Comparison of ENCODE assay signal across 8 cellular contexts in the genomic region with DNA sequence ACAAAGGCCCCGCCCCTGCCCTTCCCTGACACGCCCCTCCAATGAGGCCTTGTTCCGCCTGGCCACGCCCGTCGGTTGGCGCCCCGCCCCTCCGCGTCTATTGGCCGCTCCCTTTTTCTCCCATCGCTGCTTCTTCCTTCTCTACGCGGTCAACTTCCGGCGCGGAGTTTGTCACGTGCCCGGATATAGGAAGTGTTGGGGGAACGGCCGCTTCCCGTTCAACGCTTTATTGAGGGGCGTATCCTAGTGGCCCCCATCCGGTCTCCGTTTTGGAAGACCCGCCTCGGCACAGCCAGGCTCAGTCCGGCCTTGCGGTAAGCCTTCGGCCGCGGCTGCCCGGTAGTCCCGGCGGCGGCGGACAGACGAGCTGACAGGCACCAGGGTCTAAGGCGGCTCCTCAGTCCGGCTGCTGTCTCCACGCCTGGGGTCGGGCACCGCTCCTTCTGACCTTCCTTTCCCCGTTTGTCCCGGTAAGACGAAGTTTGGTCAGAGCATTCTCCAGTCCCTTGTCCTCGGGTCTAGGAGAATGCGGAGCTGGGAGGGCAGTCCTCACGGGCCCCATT. TPM values are rescaled to one million over a fixed set of nuclear protein-coding genes. Genes with fewer than 3 reads are reported as not detected.
DNase-seq lines count a peak whose midpoint lies in the region; ATAC-seq and TF ChIP-seq lines count a peak whose summit lies in the region.

TSS of gene EXOC1 (plus strand) at position 165 of the 563 bp plus-strand sequence. CDS start 4,676 bp downstream, outside the sequence.

- peaks cover 45% of the 10 kb centered on the region for H3K79me2 ChIP-seq in mammary epithelial cell (ENCODE audit: insufficient read depth, low read length)

- peak within 1 kb of the TSS; percentile 100 for H3K4me3 ChIP-seq in WERI-Rb-1 (ENCODE audit: low read depth, low read length)
- peak within 1 kb of the TSS; percentile 72 to 95 (median 83) for H3K4me3 ChIP-seq in mammary epithelial cell (replicated peaks in 1 of 3; ENCODE audit: insufficient read depth in 1 of 3, low read depth in 2 of 3, low read length in 3 of 3)
- peak within 1 kb of the TSS; percentile 96 for H3K4me3 ChIP-seq in iPS-20b (ENCODE audit: low read length)
- peak within 1 kb of the TSS; percentile 74 to 96 (median 88) for H3K4me3 ChIP-seq in skin epidermis

- BruUV-seq in mammary epithelial cell (replicated peaks; lab: Mats Ljungman, UMichigan), result no TSS peak

- CTCF ChIA-PET in mammary epithelial cell (lab: Charles Lee; ENCODE audit: low non-redundant PET), result no interaction called here

- dilution Hi-C loops in mammary epithelial cell (cut with HindIII; ENCODE audit: low sequenced_read_pairs), result no loop called here

- DNase-seq in ACHN (peak; percentile 95), NCI-H2227 (lab: John Stamatoyannopoulos, UW; ENCODE audit: unreplicated experiment) (peak; percentile 95), WERI-Rb-1 (peak; percentile 97), mammary epithelial cell (peak; percentile 93)

- H3K27me3 ChIP-seq in WERI-Rb-1 (ENCODE audit: insufficient read depth, low read depth, severe bottlenecking) (no peaks in the 10 kb centered on the region), mammary epithelial cell (ENCODE audit: insufficient read depth, low read length) (no peaks in the 10 kb centered on the region), iPS-20b (ENCODE audit: insufficient read depth, low read length) (peaks cover 8% of the 10 kb centered on the region; the same call in 1 of the 2 replicates)

- no peak for TF ChIP-seq CTCF in WERI-Rb-1 (IDR thresholded peaks at IDR 0.05; ENCODE audit: low read depth, low read length)
- TF ChIP-seq CTCF in mammary epithelial cell (conservative IDR thresholded peaks at IDR 0.05 in 1 of 2, IDR thresholded peaks at IDR 0.05 in 1 of 2; ENCODE audit: extremely low read depth in 1 of 2, insufficient read depth in 1 of 2, low read depth in 1 of 2, low read length in 2 of 2), result no peak

- H3K36me3 ChIP-seq in WERI-Rb-1 (0 out of 2 replicates have a peak, but pooled peaks cover 2% of the 10 kb centered on the region), mammary epithelial cell (ENCODE audit: insufficient read depth, low read length) (peaks cover 2% of the 10 kb centered on the region), iPS-20b (ENCODE audit: insufficient read depth, low read depth, low read length) (no peaks in the 10 kb centered on the region)

- peak within 1 kb of the TSS; percentile 93 for H3K4me2 ChIP-seq in mammary epithelial cell (ENCODE audit: insufficient read depth, low read depth, low read length)

- H3K27ac ChIP-seq in WERI-Rb-1 (peak within 1 kb of the TSS; percentile 40; the same call in 1 of the 2 replicates), mammary epithelial cell (ENCODE audit: insufficient read depth, low read depth, low read length) (peak within 1 kb of the TSS; percentile 60), iPS-20b (ENCODE audit: low read length) (no peak within 1 kb of the TSS), skin epidermis (peak within 1 kb of the TSS; percentile 54 to 95 (median 91))

- H3K9ac ChIP-seq in mammary epithelial cell (ENCODE audit: insufficient read depth, low read length) (peak within 1 kb of the TSS; percentile 88), iPS-20b (ENCODE audit: low read depth, low read length) (peak within 1 kb of the TSS; percentile 86; the same call in 1 of the 2 replicates)

- peak within 1 kb of the TSS; percentile 93 for H2AFZ ChIP-seq in mammary epithelial cell (ENCODE audit: low read depth, low read length)

- WGBS in mammary epithelial cell (ENCODE audit: low coverage, missing lambda C conversion rate), result 2% methylated on average over 39 of the region's 50 CpGs

- H3K4me1 ChIP-seq in mammary epithelial cell (ENCODE audit: insufficient read depth, low read length) (peaks cover 22% of the 10 kb centered on the region), iPS-20b (ENCODE audit: insufficient read depth, low read length) (peaks cover 16% of the 10 kb centered on the region; the same call in 1 of the 2 replicates)

- no peaks in the 10 kb centered on the region for H4K20me1 ChIP-seq in mammary epithelial cell (ENCODE audit: insufficient read depth, low read length)

- no peaks in the 10 kb centered on the region for H3K9me3 ChIP-seq in WERI-Rb-1 (ENCODE audit: severe bottlenecking)
- no peaks in the 10 kb centered on the region for H3K9me3 ChIP-seq in mammary epithelial cell (replicated peaks; ENCODE audit: insufficient read depth, low read length)
- peaks cover 3% of the 10 kb centered on the region; the same call in 1 of the 2 replicates for H3K9me3 ChIP-seq in iPS-20b (ENCODE audit: insufficient read depth, low read depth, low read length)

- intact Hi-C loops in mammary epithelial cell (cut with micrococcal nuclease), result loop anchor here (1.0 to 5.0 kb wide), 4 partner anchors 14 to 99 kb away; no protein-coding TSS in a partner anchor

- in situ Hi-C loops in ACHN (cut with HindIII; ENCODE audit: low pct_ligation_motif_present, low pct_unique_long_range_greater_than_20kb, low sequenced_read_pairs), result no loop called here
- in situ Hi-C loops in mammary epithelial cell (cut with MboI; ENCODE audit: low sequenced_read_pairs in 2 of 2), result loop anchor here in 1 of 2 donors (25.0 kb wide), 1 partner anchor 416 kb away; no protein-coding TSS in a partner anchor

- ATAC-seq in GM18873 (IDR thresholded peaks at IDR 0.05; ENCODE audit: low FRiP score, unreplicated experiment) (peak; percentile 91), HG03139 (IDR thresholded peaks at IDR 0.05; ENCODE audit: unreplicated experiment) (peak; percentile 97)

RNA-seq across cellular contexts. Expression of gene EXOC1, which starts in this region (rescaled TPM):
- total RNA-seq in mammary epithelial cell, result 10 to 100 TPM; 33.2 to 37.3 TPM
- polyA plus RNA-seq in mammary epithelial cell, result 13.4 TPM
- polyA minus RNA-seq in mammary epithelial cell, result 4.7 TPM
